24 cellular contexts compared by ENCODE assay signal in genomic region chr5:52443187-52443586, GRCh38.
"Had no signal": no experiment of that assay in that cellular context is flagged by ENCODE, and none has a peak within 500 bp of the region (broad histone marks: within the 10 kb centered on the region; RNA-seq: fewer than 3 reads in every experiment).

No MANE protein-coding gene starts in this region.

- DNase-seq: effector CD8-positive, alpha-beta T cell; endodermal cell; foreskin fibroblast; gastrocnemius medialis; head of caudate nucleus; left ventricle myocardium superior; lower lobe of right lung; naive thymus-derived CD8-positive, alpha-beta T cell; nephron progenitor cell; nucleus accumbens; posterior cingulate gyrus; psoas muscle; right cardiac atrium; spleen; stimulated activated CD4-positive, alpha-beta T cell treated with anti-CD3 and anti-CD28 coated beads, Interleukin-2, amount 100 ng/mL, for 48 hours; stimulated activated naive B cell treated with anti-CD40 and anti-IgM and Interleukin-4, amounts not matched to agents 10 μg/mL and 1 μg/mL and 100 μg/mL, for 72 hours; upper lobe of left lung had no signal

- H3K27ac ChIP-seq: epithelial cell of prostate, gastrocnemius medialis, lower lobe of right lung, psoas muscle, skin epidermis, spleen, thoracic aorta, tibial nerve, upper lobe of left lung had no signal

- H3K4me1 ChIP-seq: gastrocnemius medialis, lower lobe of right lung, psoas muscle, spleen, tibial nerve, upper lobe of left lung had no signal

- H3K4me3 ChIP-seq: gastrocnemius medialis, lower lobe of right lung, psoas muscle, skin epidermis, spleen, thoracic aorta, tibial nerve, upper lobe of left lung had no signal

- FAIRE-seq: keratinocyte, urothelium cell line had no signal

- H3K9me3 ChIP-seq: gastrocnemius medialis, lower lobe of right lung, psoas muscle, thoracic aorta had no signal

- H3K27me3 ChIP-seq: gastrocnemius medialis, spleen, tibial nerve, upper lobe of left lung had no signal

- ATAC-seq: esophagus mucosa; gastrocnemius medialis; left ventricle myocardium superior; lower lobe of right lung; naive thymus-derived CD8-positive, alpha-beta T cell; psoas muscle; right cardiac atrium; stimulated activated naive B cell treated with anti-CD40 and anti-IgM and Interleukin-4, amounts not matched to agents 10 μg/mL and 1 μg/mL and 100 μg/mL, for 72 hours had no signal

- H3K36me3 ChIP-seq: gastrocnemius medialis, lower lobe of right lung, spleen, thoracic aorta, tibial nerve, upper lobe of left lung had no signal
